26 cellular contexts compared by ENCODE assay signal in genomic region chr1:238419209-238419608, GRCh38.
"Had no signal": no experiment of that assay in that cellular context is flagged by ENCODE, and none has a peak within 500 bp of the region (broad histone marks: within the 10 kb centered on the region; RNA-seq: fewer than 3 reads in every experiment).

No MANE protein-coding gene starts in this region.

- H3K27ac ChIP-seq: neutrophil, pancreas, psoas muscle, right lobe of liver, sigmoid colon, stomach, suprapubic skin, testis, tibial artery, transverse colon, upper lobe of right lung, uterus had no signal

- ATAC-seq: naive thymus-derived CD8-positive, alpha-beta T cell; natural killer cell treated with Interleukin-12 subunit alpha and Interleukin-12 subunit beta and Interleukin-15 and Interleukin-18, amount 100 ng/mL, for 72 hours; pancreas; psoas muscle; right cardiac atrium; right lobe of liver; stimulated activated effector memory CD8-positive, alpha-beta T cell treated with anti-CD3 and anti-CD28 coated beads, Interleukin-12 subunit alpha, Interleukin-12 subunit beta, amount 100 ng/mL, for 72 hours; stimulated activated naive B cell treated with anti-CD40 and anti-IgM and Interleukin-4, amounts not matched to agents 10 μg/mL and 1 μg/mL and 100 μg/mL, for 72 hours; upper lobe of right lung had no signal

- DNase-seq: naive thymus-derived CD8-positive, alpha-beta T cell; nephron progenitor cell; nucleus accumbens; pancreas; posterior cingulate gyrus; psoas muscle; right cardiac atrium; right lobe of liver; sigmoid colon; small intestine; stimulated activated CD4-positive, alpha-beta T cell treated with anti-CD3 and anti-CD28 coated beads, Interleukin-15, amount 100 ng/mL, for 24 hours; stimulated activated CD4-positive, alpha-beta T cell treated with anti-CD3 and anti-CD28 coated beads, Interleukin-2, amount 100 ng/mL, for 24 hours; stimulated activated CD4-positive, alpha-beta T cell treated with anti-CD3 and anti-CD28 coated beads, Interleukin-2, amount 100 ng/mL, for 48 hours; stimulated activated CD4-positive, alpha-beta T cell treated with anti-CD3 and anti-CD28 coated beads, Interleukin-4, amount 100 ng/mL, for 24 hours; stimulated activated naive B cell treated with anti-CD40 and anti-IgM and Interleukin-4, amounts not matched to agents 10 μg/mL and 1 μg/mL and 100 μg/mL, for 72 hours; stimulated activated naive CD4-positive, alpha-beta T cell treated with Interleukin-2 at 50 U/mL for 16 hours; stomach; testis; tibial artery; transverse colon; upper lobe of right lung; uterus had no signal

- FAIRE-seq: pancreas, small intestine had no signal

- H3K27me3 ChIP-seq: neutrophil, pancreas, right lobe of liver, sigmoid colon, stomach, suprapubic skin, testis, tibial artery, transverse colon, upper lobe of right lung, uterus had no signal

- H3K4me3 ChIP-seq: pancreas, psoas muscle, right lobe of liver, sigmoid colon, stomach, suprapubic skin, testis, tibial artery, transverse colon, upper lobe of right lung, uterus had no signal
